In genomic region chr2:182784777-182785176, GRCh38 we compare ENCODE assay signal across 8 cellular contexts.
DNase-seq lines count a peak whose midpoint lies in the region; ATAC-seq and TF ChIP-seq lines count a peak whose summit lies in the region.

No MANE protein-coding gene starts in this region.

- H4K20me1 ChIP-seq in GM23248 (ENCODE audit: insufficient read depth): no peaks in the 10 kb centered on the region
- H4K20me1 ChIP-seq in OCI-LY7 (ENCODE audit: insufficient read depth, low read length): no peaks in the 10 kb centered on the region
- H4K20me1 ChIP-seq in smooth muscle cell (ENCODE audit: low read depth): no peaks in the 10 kb centered on the region

- WGBS in GM23248 (ENCODE audit: low coverage in 1 of 2, low lambda C conversion rate in 2 of 2, missing lambda C conversion rate in 2 of 2), 2 experiments: 97 to 100% methylated on average over 1 of the region's 1 CpG
- WGBS in smooth muscle cell (ENCODE audit: low lambda C conversion rate): 92% methylated on average over 1 of the region's 1 CpG

- no peaks in the 10 kb centered on the region for H3K36me3 ChIP-seq in BJ (ENCODE audit: control insufficient read depth, insufficient read depth, low read length)
- peaks cover 7% of the 10 kb centered on the region for H3K36me3 ChIP-seq in GM23248 (ENCODE audit: low read depth)
- H3K36me3 ChIP-seq in OCI-LY7 (ENCODE audit: insufficient read depth, low read length): peaks cover 14% of the 10 kb centered on the region
- peaks cover 7% of the 10 kb centered on the region for H3K36me3 ChIP-seq in smooth muscle cell (ENCODE audit: low read depth)

- no peaks in the 10 kb centered on the region for H3K9me2 ChIP-seq in GM23248 (ENCODE audit: insufficient read depth)
- H3K9me2 ChIP-seq in OCI-LY7 (ENCODE audit: insufficient read depth, low read length): no peaks in the 10 kb centered on the region

- no peaks in the 10 kb centered on the region for H3K27me3 ChIP-seq in BJ (ENCODE audit: control insufficient read depth, insufficient read depth, low read length)
- H3K27me3 ChIP-seq in GM23248 (replicated peaks; ENCODE audit: insufficient read depth): no peaks in the 10 kb centered on the region
- no peaks in the 10 kb centered on the region for H3K27me3 ChIP-seq in smooth muscle cell (ENCODE audit: low read depth)

- POLR2A ChIA-PET in BJ (lab: Charles Lee): no interaction called here
- POLR2A ChIA-PET in OCI-LY7 (lab: Charles Lee): interaction anchor here (1.2 to 1.9 kb wide), 6 partner anchors 9 to 205 kb away, joined by 3 to 6 read pairs (median 4); no protein-coding TSS in a partner anchor

- H3K4me1 ChIP-seq in GM23248 (ENCODE audit: insufficient read depth): no peaks in the 10 kb centered on the region
- H3K4me1 ChIP-seq in OCI-LY7 (ENCODE audit: insufficient read depth, low read length, poor library complexity, severe bottlenecking): no peaks in the 10 kb centered on the region
- H3K4me1 ChIP-seq in smooth muscle cell (ENCODE audit: low read depth): no peaks in the 10 kb centered on the region

- H3K27ac ChIP-seq in GM23248 (no peak overlapping the region), OCI-LY7 (ENCODE audit: low read depth, low read length, poor library complexity, severe bottlenecking) (no peak overlapping the region), smooth muscle cell (ENCODE audit: low read depth) (no peak overlapping the region)

- intact Hi-C loops in OCI-LY7 (cut with micrococcal nuclease; ENCODE audit: unreplicated experiment): loop anchor here (1.0 kb wide), 1 partner anchor 196 kb away; no protein-coding TSS in a partner anchor

- in situ Hi-C loops in GM23248 (cut with MboI): no loop called here

- CTCF ChIA-PET in BJ (lab: Yijun Ruan, JAX): interaction anchor here (0.6 to 6.2 kb wide), 11 partner anchors 9 to 388 kb away, joined by 3 to 37 read pairs (median 4); no protein-coding TSS in a partner anchor
- CTCF ChIA-PET in OCI-LY7 (lab: Charles Lee; ENCODE audit: unreplicated experiment): interaction anchor here (1.1 kb wide), 1 partner anchor 195 kb away, joined by 3 read pairs; no protein-coding TSS in a partner anchor

- H3F3A ChIP-seq in GM23248 (ENCODE audit: insufficient read depth) (no peaks in the 10 kb centered on the region), smooth muscle cell (ENCODE audit: low read depth) (no peaks in the 10 kb centered on the region)

- ATAC-seq in HG03095 (IDR thresholded peaks at IDR 0.05; ENCODE audit: unreplicated experiment): no peak

- no peak for DNase-seq in BJ (ENCODE audit: low read depth)
- peak; percentile 48 for DNase-seq in GM23248
- DNase-seq in OCI-LY7 (ENCODE audit: low spot score): peak; percentile 57
- DNase-seq in fibroblast of gingiva (ENCODE audit: low read depth): peak; percentile 41
- no peak for DNase-seq in smooth muscle cell (lab: John Stamatoyannopoulos, UW; ENCODE audit: unreplicated experiment)
- DNase-seq in T-helper 9 cell: no peak
- no peak for DNase-seq in activated effector memory CD4-positive, alpha-beta T cell treated with anti-CD3 and anti-CD28 coated beads, Interleukin-2, amount 50 U/mL, for 16 hours

- no peaks in the 10 kb centered on the region for H3K9me3 ChIP-seq in GM23248 (ENCODE audit: low read depth)
- no peaks in the 10 kb centered on the region for H3K9me3 ChIP-seq in OCI-LY7 (ENCODE audit: low read length)
- H3K9me3 ChIP-seq in smooth muscle cell (replicated peaks; ENCODE audit: low read depth): no peaks in the 10 kb centered on the region

- no peak overlapping the region for H3K9ac ChIP-seq in GM23248
- no peak overlapping the region for H3K9ac ChIP-seq in smooth muscle cell (ENCODE audit: low read depth)

- no peak overlapping the region for H3K4me2 ChIP-seq in GM23248 (ENCODE audit: unreplicated experiment)
- no peak overlapping the region for H3K4me2 ChIP-seq in OCI-LY7 (ENCODE audit: low read length)
- H3K4me2 ChIP-seq in smooth muscle cell: no peak overlapping the region

- H2AFZ ChIP-seq in GM23248: no peak overlapping the region
- no peak overlapping the region for H2AFZ ChIP-seq in OCI-LY7 (ENCODE audit: low read length)
- no peak overlapping the region for H2AFZ ChIP-seq in smooth muscle cell (ENCODE audit: low read depth)

- TF ChIP-seq CTCF in BJ (IDR thresholded peaks at IDR 0.05; ENCODE audit: insufficient read depth, low read depth, low read length) (peak; percentile 59), OCI-LY7 (conservative IDR thresholded peaks at IDR 0.05; ENCODE audit: low read length) (peak; percentile 90), smooth muscle cell (IDR thresholded peaks at IDR 0.05; ENCODE audit: borderline replicate concordance, insufficient read depth, poor library complexity, severe bottlenecking) (peak; percentile 53)

- H3K79me2 ChIP-seq in GM23248 (ENCODE audit: insufficient read depth): no peaks in the 10 kb centered on the region
- H3K79me2 ChIP-seq in OCI-LY7 (ENCODE audit: insufficient read depth, low read depth, low read length): no peaks in the 10 kb centered on the region
- H3K79me2 ChIP-seq in smooth muscle cell (ENCODE audit: low read depth): no peaks in the 10 kb centered on the region

- H3K4me3 ChIP-seq in BJ (ENCODE audit: low read depth, low read length) (no peak overlapping the region), GM23248 (no peak overlapping the region), OCI-LY7 (ENCODE audit: low read depth, low read length, poor library complexity, severe bottlenecking) (no peak overlapping the region), smooth muscle cell (no peak overlapping the region)

- no TSS peak for BruUV-seq in OCI-LY7 (replicated peaks; lab: Mats Ljungman, UMichigan)

Comparison
In these comparisons a context has a peak if more than half of its experiments do, and no peak if none do; other contexts are left out.
1. DNase-seq: peak in GM23248 (single experiment), OCI-LY7 (single experiment) and fibroblast of gingiva (single experiment); none in BJ (single experiment), smooth muscle cell (single experiment), T-helper 9 cell (single experiment) and activated effector memory CD4-positive, alpha-beta T cell treated with anti-CD3 and anti-CD28 coated beads, Interleukin-2, amount 50 U/mL, for 16 hours (single experiment).
2. Peak in every context shown above with its lines, with median percentiles within 50 percentile points of each other: CTCF ChIP-seq.